In the genomic region with DNA sequence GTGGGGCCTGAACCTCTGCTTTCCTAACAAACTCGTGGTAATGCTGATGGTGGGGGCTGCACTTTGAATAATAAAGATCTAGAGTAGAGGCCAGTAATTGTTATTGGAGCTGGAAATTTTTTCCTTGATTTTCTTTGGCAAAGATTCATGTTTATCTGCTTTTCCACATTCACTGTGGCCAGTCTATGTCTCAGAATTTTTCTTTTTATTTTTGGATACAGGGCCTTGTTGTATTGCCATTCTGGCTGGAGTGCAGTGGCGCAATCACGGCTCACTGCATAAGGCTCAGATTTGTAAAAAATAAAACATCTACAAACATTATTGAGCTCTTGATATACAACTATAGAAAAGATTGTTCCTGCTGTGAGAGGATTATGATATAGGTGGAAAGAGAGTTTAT, we compare ENCODE assay signal across 9 cellular contexts. TPM values are rescaled to one million over a fixed set of nuclear protein-coding genes. Genes with fewer than 3 reads are reported as not detected.
A peak's percentile ranks its signal among the peaks of the same experiment; 100 is the strongest.
DNase-seq lines count a peak whose midpoint lies in the region; ATAC-seq and TF ChIP-seq lines count a peak whose summit lies in the region.
"Had no signal": no experiment of that assay in that cellular context is flagged by ENCODE, and none has a peak within 500 bp of the region (broad histone marks: within the 10 kb centered on the region; RNA-seq: fewer than 3 reads in every experiment).

No MANE protein-coding gene starts in this region.

- peaks cover 41% of the 10 kb centered on the region for H3K36me3 Mint-ChIP-seq in nephron (ENCODE audit: low read depth)

- H3K9me3 ChIP-seq in BLaER1: peaks cover 27% of the 10 kb centered on the region
- no peaks in the 10 kb centered on the region for H3K9me3 ChIP-seq in Karpas-422 (ENCODE audit: low read length)

- peaks cover 66% of the 10 kb centered on the region for H3K79me2 ChIP-seq in Karpas-422 (ENCODE audit: low read length)

- peaks cover 27% of the 10 kb centered on the region for H3K4me1 Mint-ChIP-seq in nephron

- H3K9me3 Mint-ChIP-seq in nephron: peaks cover 9% of the 10 kb centered on the region

- peak overlapping the region; percentile 95 to 99 (median 97) for H3K4me3 Mint-ChIP-seq in nephron

- H4K20me1 ChIP-seq in BLaER1 (0 out of 2 replicates have a peak, but pooled peaks cover 6% of the 10 kb centered on the region), Karpas-422 (ENCODE audit: insufficient read depth, low read depth, low read length) (peaks cover 11% of the 10 kb centered on the region; the same call in 1 of the 2 replicates)

- peak overlapping the region; percentile 92 to 97 (median 94) for H3K27ac Mint-ChIP-seq in nephron

- H3K4me1 ChIP-seq in BLaER1 (peaks cover 30% of the 10 kb centered on the region), Karpas-422 (ENCODE audit: low read length) (peaks cover 42% of the 10 kb centered on the region)

- no peak for TF ChIP-seq CTCF in coronary artery (IDR thresholded peaks at IDR 0.05)
- no peak for TF ChIP-seq CTCF in nephron (IDR thresholded peaks at IDR 0.05; ENCODE audit: unreplicated experiment in 3 of 3)

- H3K9me2 ChIP-seq in Karpas-422 (replicated peaks; ENCODE audit: insufficient read depth, low read length): no peaks in the 10 kb centered on the region

- ATAC-seq in GM19328 (IDR thresholded peaks at IDR 0.05; ENCODE audit: unreplicated experiment): no peak

- H2AFZ ChIP-seq in Karpas-422 (ENCODE audit: low read length): no peak overlapping the region

- H3K4me3 ChIP-seq in BLaER1 (peak overlapping the region; percentile 87), Karpas-422 (ENCODE audit: low read length) (peak overlapping the region; percentile 87), coronary artery (peak overlapping the region; percentile 86)

- H3K27me3 Mint-ChIP-seq in nephron (ENCODE audit: low read depth): no peaks in the 10 kb centered on the region

- no peaks in the 10 kb centered on the region for H3K27me3 ChIP-seq in BLaER1
- H3K27me3 ChIP-seq in Karpas-422 (ENCODE audit: low read length): no peaks in the 10 kb centered on the region

- H3K4me2 ChIP-seq in BLaER1 (peak overlapping the region; percentile 92), Karpas-422 (ENCODE audit: low read depth, low read length, poor library complexity, severe bottlenecking) (peak overlapping the region; percentile 85)

- no peak overlapping the region for H3K27ac ChIP-seq in BLaER1
- H3K27ac ChIP-seq in Karpas-422 (ENCODE audit: low read length): no peak overlapping the region
- H3K27ac ChIP-seq in coronary artery: peak overlapping the region; percentile 17 to 93

- DNase-seq in Karpas-422: no peak
- no peak for DNase-seq in coronary artery (ENCODE audit: low spot score)
- DNase-seq in hippocampal formation (lab: John Stamatoyannopoulos, UW): no peak
- DNase-seq in GF-D8 (lab: John Stamatoyannopoulos, UW): no peak
- DNase-seq in NCI-H2227 treated with DMSO at 0.1 percent for 48 hours (lab: John Stamatoyannopoulos, UW): no peak
- DNase-seq: amniotic stem cell had no signal

- H3K9ac ChIP-seq in BLaER1: peak overlapping the region; percentile 42; the same call in 1 of the 2 replicates
- H3K9ac ChIP-seq in Karpas-422 (ENCODE audit: low read length): peak overlapping the region; percentile 93

- H3K36me3 ChIP-seq in BLaER1 (peaks cover 29% of the 10 kb centered on the region), Karpas-422 (ENCODE audit: insufficient read depth, low read length) (peaks cover 50% of the 10 kb centered on the region)

RNA-seq across cellular contexts. Expression of a gene that starts 1.6 kb away (rescaled TPM):
- total RNA-seq in Karpas-422 (2014; rRNA removed; shearing (Covaris generic); ENCODE audit: low replicate concordance): 98.9 and 228 TPM in 2 replicates

Comparison
In these comparisons a context has a peak if more than half of its experiments do, and no peak if none do; other contexts are left out.
1. H3K27ac ChIP-seq: peak in coronary artery (2 of 2); none in BLaER1 (single experiment) and Karpas-422 (single experiment).
2. Peak in every context shown above with its lines, with median percentiles within 50 percentile points of each other: H3K4me3 ChIP-seq.